Comparison of ENCODE assay signal across 8 cellular contexts in genomic region chr5:14143509-14143842, GRCh38. TPM values are rescaled to one million over a fixed set of nuclear protein-coding genes. Genes with fewer than 3 reads are reported as not detected.
DNase-seq lines count a peak whose midpoint lies in the region; ATAC-seq, FAIRE-seq and TF ChIP-seq lines count a peak whose summit lies in the region.

No MANE protein-coding gene starts in this region.

- TF ChIP-seq CTCF in bronchial epithelial cell (IDR thresholded peaks at IDR 0.05; ENCODE audit: insufficient read depth, low read length, severe bottlenecking) (no peak), omental fat pad (IDR thresholded peaks at IDR 0.05) (no peak)

- H3K27me3 ChIP-seq in bronchial epithelial cell (ENCODE audit: control insufficient read depth, insufficient read depth, low read length) = no peaks in the 10 kb centered on the region

- H3K4me3 ChIP-seq in bronchial epithelial cell (ENCODE audit: low read depth, low read length) = peak overlapping the region; percentile 91

- ATAC-seq in GM19328 (IDR thresholded peaks at IDR 0.05; ENCODE audit: unreplicated experiment) = peak; percentile 15
- ATAC-seq in HG03066 (IDR thresholded peaks at IDR 0.05; ENCODE audit: low read depth, unreplicated experiment) = peak; percentile 0
- ATAC-seq in omental fat pad (ENCODE audit: low FRiP score) = peak; percentile 29

- no peak for DNase-seq in bronchial epithelial cell (ENCODE audit: low read depth)
- DNase-seq in omental fat pad (ENCODE audit: low spot score) = no peak
- DNase-seq in NCI-H82 (lab: John Stamatoyannopoulos, UW) = no peak
- no peak for DNase-seq in NCI-H1436 treated with DMSO at 0.1 percent for 48 hours (lab: John Stamatoyannopoulos, UW)
- no peak for DNase-seq in DMS114 treated with DMSO at 0.1 percent for 48 hours (lab: John Stamatoyannopoulos, UW; ENCODE audit: unreplicated experiment)
- DNase-seq in KBM-7 = no peak

- no peak for FAIRE-seq in bronchial epithelial cell (lab: Jason Lieb, UNC)

- H3K36me3 ChIP-seq in bronchial epithelial cell (ENCODE audit: control insufficient read depth, insufficient read depth, low read length) = no peaks in the 10 kb centered on the region

- in situ Hi-C loops in KBM-7 (cut with MboI; ENCODE audit: low pct_unique_long_range_greater_than_20kb, low sequenced_read_pairs) = no loop called here

RNA-seq across cellular contexts. Expression of gene TRIO, which starts 0.3 kb away (rescaled TPM):
- total RNA-seq in bronchial epithelial cell = 69.4 and 71.6 TPM in 2 replicates
- 100 to 1,000 TPM; 125 to 370 (median 193) TPM for total RNA-seq in omental fat pad
